Comparison of ENCODE assay signal across 11 cellular contexts in genomic region chr1:205477759-205478247, GRCh38. TPM values are rescaled to one million over a fixed set of nuclear protein-coding genes. Genes with fewer than 3 reads are reported as not detected.
DNase-seq lines count a peak whose midpoint lies in the region; ATAC-seq, FAIRE-seq and TF ChIP-seq lines count a peak whose summit lies in the region.
"Had no signal": no experiment of that assay in that cellular context is flagged by ENCODE, and none has a peak within 500 bp of the region (broad histone marks: within the 10 kb centered on the region; RNA-seq: fewer than 3 reads in every experiment).

No MANE protein-coding gene starts in this region.

- BruUV-seq in OCI-LY7 (replicated peaks; lab: Mats Ljungman, UMichigan), result no TSS peak

- H3K9me3 ChIP-seq in SJSA1 (replicated peaks) (peaks cover 8% of the 10 kb centered on the region; the same call in 1 of the 2 replicates), OCI-LY7 (ENCODE audit: low read length) (peaks cover 10% of the 10 kb centered on the region; the same call in 1 of the 2 replicates)
- H3K9me3 ChIP-seq: right lobe of liver, suprapubic skin had no signal

- H3K27me3 ChIP-seq in SJSA1 (replicated peaks) (peaks cover 18% of the 10 kb centered on the region), foreskin keratinocyte (peaks cover 13% of the 10 kb centered on the region)
- H3K27me3 ChIP-seq: right lobe of liver had no signal

- peak; percentile 97 for FAIRE-seq in urothelium cell line (lab: Jason Lieb, UNC)
- FAIRE-seq: GM19239 had no signal

- H3K79me2 ChIP-seq in OCI-LY7 (ENCODE audit: insufficient read depth, low read depth, low read length), result no peaks in the 10 kb centered on the region

- CTCF ChIA-PET in OCI-LY7 (lab: Charles Lee; ENCODE audit: unreplicated experiment), result no interaction called here

- H3K27ac ChIP-seq in SJSA1 (no peak overlapping the region), foreskin keratinocyte (no peak overlapping the region), OCI-LY7 (ENCODE audit: low read depth, low read length, poor library complexity, severe bottlenecking) (no peak overlapping the region)
- H3K27ac ChIP-seq: right lobe of liver, suprapubic skin had no signal

- H3K36me3 ChIP-seq in SJSA1, result no peaks in the 10 kb centered on the region
- no peaks in the 10 kb centered on the region for H3K36me3 ChIP-seq in OCI-LY7 (ENCODE audit: insufficient read depth, low read length)
- H3K36me3 ChIP-seq: right lobe of liver, suprapubic skin had no signal

- H3K4me2 ChIP-seq in OCI-LY7 (ENCODE audit: low read length), result no peak overlapping the region

- TF ChIP-seq CTCF in foreskin keratinocyte (conservative IDR thresholded peaks at IDR 0.05) (no peak), OCI-LY7 (conservative IDR thresholded peaks at IDR 0.05; ENCODE audit: low read length) (no peak)

- H4K20me1 ChIP-seq in OCI-LY7 (ENCODE audit: insufficient read depth, low read length), result no peaks in the 10 kb centered on the region

- POLR2A ChIA-PET in OCI-LY7 (lab: Charles Lee), result interaction anchor here (0.6 kb wide), 1 partner anchor 447 kb away, joined by 5 read pairs; no protein-coding TSS in a partner anchor

- ATAC-seq in foreskin keratinocyte, result peak; percentile 78

- no peak overlapping the region for H2AFZ ChIP-seq in OCI-LY7 (ENCODE audit: low read length)

- H3K4me1 ChIP-seq in SJSA1 (replicated peaks) (peaks cover 6% of the 10 kb centered on the region), foreskin keratinocyte (peaks cover 11% of the 10 kb centered on the region), OCI-LY7 (ENCODE audit: insufficient read depth, low read length, poor library complexity, severe bottlenecking) (peaks cover 14% of the 10 kb centered on the region)
- H3K4me1 ChIP-seq: right lobe of liver had no signal

- no peaks in the 10 kb centered on the region for H3K9me2 ChIP-seq in OCI-LY7 (ENCODE audit: insufficient read depth, low read length)

- DNase-seq in NCI-H345 (lab: John Stamatoyannopoulos, UW), result peak; percentile 39
- DNase-seq in NCI-H345 treated with DMSO at 0.1 percent for 48 hours (lab: John Stamatoyannopoulos, UW; ENCODE audit: unreplicated experiment), result no peak
- peak; percentile 44 to 62 for DNase-seq in SJSA1 (ENCODE audit: low read depth in 1 of 2, low spot score in 2 of 2)
- DNase-seq in foreskin keratinocyte, result peak; percentile 94 to 97
- DNase-seq in urothelium cell line (ENCODE audit: low spot score), result peak; percentile 82
- no peak for DNase-seq in activated CD8-positive, alpha-beta memory T cell treated with anti-CD3 and anti-CD28 coated beads for 24 hours
- no peak for DNase-seq in activated naive CD4-positive, alpha-beta T cell (lab: John Stamatoyannopoulos, UW)
- DNase-seq in OCI-LY7 (ENCODE audit: low spot score), result no peak
- DNase-seq: right lobe of liver had no signal

- H3K4me3 ChIP-seq in SJSA1, result no peak overlapping the region
- H3K4me3 ChIP-seq in OCI-LY7 (ENCODE audit: low read depth, low read length, poor library complexity, severe bottlenecking), result no peak overlapping the region
- H3K4me3 ChIP-seq: right lobe of liver, suprapubic skin had no signal

- intact Hi-C loops in OCI-LY7 (cut with micrococcal nuclease; ENCODE audit: unreplicated experiment), result no loop called here

RNA-seq across cellular contexts. Expression of gene BLACAT1, which starts 22.0 kb away (rescaled TPM):
- not detected in 2 replicates for total RNA-seq in SJSA1 (2014; rRNA removed; shearing (Covaris generic))
- 1.7 and 2.4 TPM in 2 replicates for total RNA-seq in foreskin keratinocyte
- polyA plus RNA-seq in foreskin keratinocyte, result 0.82 and 1.0 TPM in 2 replicates
- 0.19 TPM in 1 of 2 replicates, not detected in the other for total RNA-seq in OCI-LY7 (2014; rRNA removed; shearing (Covaris generic))
- 0.29 and 0.48 TPM in 2 replicates for total RNA-seq in OCI-LY7 (2022)
- total RNA-seq: suprapubic skin had no signal

RNA-seq across cellular contexts. Expression of gene CDK18, which starts 26.7 kb away (rescaled TPM):
- total RNA-seq in SJSA1 (2014; rRNA removed; shearing (Covaris generic)), result 0.05 TPM in 1 of 2 replicates, not detected in the other
- total RNA-seq in foreskin keratinocyte (13.5 and 14.2 TPM in 2 replicates), OCI-LY7 (2022) (21.2 and 24.1 TPM in 2 replicates)
- polyA plus RNA-seq in foreskin keratinocyte, result 13.4 and 13.7 TPM in 2 replicates
- total RNA-seq in OCI-LY7 (2014; rRNA removed; shearing (Covaris generic)), result 10.1 and 10.9 TPM in 2 replicates

RNA-seq across cellular contexts. Expression of gene LEMD1, which starts 55.9 kb away (rescaled TPM):
- not detected in 2 replicates for total RNA-seq in SJSA1 (2014; rRNA removed; shearing (Covaris generic))
- 1.8 and 2.8 TPM in 2 replicates for total RNA-seq in foreskin keratinocyte
- 0.68 and 0.69 TPM in 2 replicates for polyA plus RNA-seq in foreskin keratinocyte
- 0.44 and 0.57 TPM in 2 replicates for total RNA-seq in OCI-LY7 (2014; rRNA removed; shearing (Covaris generic))
- total RNA-seq in OCI-LY7 (2022), result 0.63 TPM in 1 of 2 replicates, not detected in the other
- total RNA-seq: right lobe of liver had no signal

Comparison
In these comparisons a context has a peak if more than half of its experiments do, and no peak if none do; other contexts are left out.
1. DNase-seq: peak in NCI-H345 (single experiment), SJSA1 (2 of 2), foreskin keratinocyte (2 of 2) and urothelium cell line (single experiment); none in NCI-H345 treated with DMSO at 0.1 percent for 48 hours (single experiment), activated CD8-positive, alpha-beta memory T cell treated with anti-CD3 and anti-CD28 coated beads for 24 hours (single experiment), activated naive CD4-positive, alpha-beta T cell (0 of 4) and OCI-LY7 (single experiment).
2. RNA of gene CDK18, which starts 26.7 kb away (total RNA-seq): 10.1 to 24.1 TPM in OCI-LY7 and 13.5 to 14.2 TPM in foreskin keratinocyte; 0.05 TPM in SJSA1; every median in the first group is over 10 times any median in the second.